In the genomic region with DNA sequence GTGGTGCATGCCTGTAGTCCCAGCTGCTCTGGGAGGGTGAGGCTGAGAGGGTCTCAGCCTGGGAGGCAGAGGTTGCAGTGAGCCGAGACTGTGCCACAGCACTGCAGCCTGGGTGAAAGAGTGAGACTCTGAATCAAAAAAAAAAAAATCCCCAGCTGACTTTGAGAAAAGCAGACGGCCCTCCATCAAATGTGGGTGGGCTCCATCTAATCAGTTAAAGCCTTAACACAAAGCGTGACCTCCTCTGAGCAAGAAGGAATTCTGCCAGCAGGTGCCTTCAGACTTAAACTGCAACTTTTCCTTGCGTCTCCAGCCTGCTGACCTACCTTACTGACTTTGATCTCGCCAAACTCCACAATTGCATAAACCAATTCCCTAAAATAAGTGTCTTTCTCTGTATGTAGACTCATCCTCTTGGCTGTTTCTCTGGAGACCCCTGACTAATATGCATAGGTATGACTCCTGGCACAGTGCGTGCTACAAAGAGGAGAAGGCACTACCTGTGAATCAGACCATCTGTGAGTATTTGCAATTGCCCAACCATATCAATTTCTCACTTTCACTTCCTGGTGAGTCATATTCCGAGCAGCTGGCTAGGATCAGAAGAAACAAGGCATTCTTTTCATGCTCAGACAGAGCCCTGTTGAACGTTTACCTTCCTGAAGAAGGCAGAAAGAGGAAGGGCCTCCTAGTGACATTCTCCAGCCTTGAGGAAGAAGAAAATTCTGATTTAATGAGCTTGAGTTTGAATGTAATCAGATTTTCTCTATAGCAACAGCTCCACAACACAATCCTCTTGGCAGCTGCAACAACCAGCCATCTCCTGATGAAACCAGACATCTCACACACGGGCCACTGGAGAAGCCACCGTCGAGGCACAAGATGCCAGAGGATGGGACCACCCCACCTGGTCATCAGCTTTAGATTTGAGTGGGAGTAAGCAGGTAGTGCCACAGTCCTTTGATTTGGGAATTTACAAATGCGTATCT, we compare ENCODE assay signal across 8 cellular contexts. TPM values are rescaled to one million over a fixed set of nuclear protein-coding genes. Genes with fewer than 3 reads are reported as not detected.
DNase-seq lines count a peak whose midpoint lies in the region; ATAC-seq and TF ChIP-seq lines count a peak whose summit lies in the region.

No MANE protein-coding gene starts in this region.

- TF ChIP-seq CTCF in fibroblast of pulmonary artery (IDR thresholded peaks at IDR 0.05; ENCODE audit: low read length, missing control alignments) (no peak), psoas muscle (IDR thresholded peaks at IDR 0.05) (no peak)

- ATAC-seq in GM18517 (IDR thresholded peaks at IDR 0.05; ENCODE audit: unreplicated experiment) (peak; percentile 89), HG02973 (IDR thresholded peaks at IDR 0.05; ENCODE audit: unreplicated experiment) (peak; percentile 95), psoas muscle (peak; percentile 71 to 84 (median 74))

- H3K4me1 ChIP-seq in psoas muscle, result peaks cover 6% of the 10 kb centered on the region

- H3K4me3 ChIP-seq in fibroblast of pulmonary artery (replicated peaks; ENCODE audit: low read depth, low read length), result no peak overlapping the region
- no peak overlapping the region for H3K4me3 ChIP-seq in psoas muscle

- WGBS in psoas muscle, 3 donors, result 31 to 37% (median 32%) methylated on average over 12 of the region's 12 CpGs

- H3K36me3 ChIP-seq in psoas muscle (ENCODE audit: insufficient read depth in 1 of 2, low read depth in 1 of 2), result no peaks in the 10 kb centered on the region

- no peaks in the 10 kb centered on the region for H3K27me3 ChIP-seq in psoas muscle (ENCODE audit: insufficient read depth in 3 of 3, low read length in 2 of 3)

- H3K9me3 ChIP-seq in psoas muscle, result peaks cover 4% of the 10 kb centered on the region

- intact Hi-C loops in psoas muscle (cut with DNase I), result no loop called here

- peak overlapping the region; percentile 52 for H3K27ac ChIP-seq in psoas muscle

- DNase-seq in AG08396 (ENCODE audit: low spot score) (peak; percentile 42), NCI-H2029 (lab: John Stamatoyannopoulos, UW) (peak; percentile 77), fibroblast of pulmonary artery (ENCODE audit: low read depth) (peak; percentile 97), psoas muscle (no peak), putamen (ENCODE audit: low spot score) (no peak)
- DNase-seq in activated CD4-positive, alpha-beta T cell treated with anti-CD3 and anti-CD28 coated beads, Interleukin-2, amount 50 U/mL, for 48 hours, result peak; percentile 38 to 55

RNA-seq across cellular contexts. Expression of gene CLMN, which starts 54.3 kb away (rescaled TPM):
- 1 to 10 TPM; 3.9 to 9.6 (median 6.3) TPM for total RNA-seq in psoas muscle
- polyA plus RNA-seq in psoas muscle, result 1 to 10 TPM; 1.7 to 2.5 (median 2.1) TPM

Comparison
In these comparisons a context has a peak if more than half of its experiments do, and no peak if none do; other contexts are left out.
1. DNase-seq: peak in AG08396 (single experiment), NCI-H2029 (single experiment), activated CD4-positive, alpha-beta T cell treated with anti-CD3 and anti-CD28 coated beads, Interleukin-2, amount 50 U/mL, for 48 hours (2 of 2) and fibroblast of pulmonary artery (single experiment); none in psoas muscle (0 of 2) and putamen (single experiment).
2. Peak in every context shown above with its lines, with median percentiles within 50 percentile points of each other: ATAC-seq.